In genomic region chr3:72177075-72178050, GRCh38 we compare ENCODE assay signal across 9 cellular contexts.
DNase-seq lines count a peak whose midpoint lies in the region; ATAC-seq and TF ChIP-seq lines count a peak whose summit lies in the region.
"Had no signal": no experiment of that assay in that cellular context is flagged by ENCODE, and none has a peak within 500 bp of the region (broad histone marks: within the 10 kb centered on the region; RNA-seq: fewer than 3 reads in every experiment).

No MANE protein-coding gene starts in this region.

- H3K4me1 ChIP-seq in Loucy (ENCODE audit: insufficient read depth, low read length, poor library complexity, severe bottlenecking) (peaks cover 22% of the 10 kb centered on the region), HAP-1 (no peaks in the 10 kb centered on the region)

- H3K36me3 ChIP-seq in Loucy (ENCODE audit: insufficient read depth, low read length) (no peaks in the 10 kb centered on the region), HAP-1 (replicated peaks) (no peaks in the 10 kb centered on the region)

- in situ Hi-C loops in HAP-1 (cut with MboI; ENCODE audit: low sequenced_read_pairs) = no loop called here
- in situ Hi-C loops in G401 (cut with HindIII; ENCODE audit: low sequenced_read_pairs) = no loop called here

- peaks cover 12 to 19% of the 10 kb centered on the region in 2 donors for H3K4me1 Mint-ChIP-seq in natural killer cell

- H3K9me3 Mint-ChIP-seq in natural killer cell = no peaks in the 10 kb centered on the region
- H3K9me3 Mint-ChIP-seq: neural crest cell had no signal

- H3K9me3 ChIP-seq in Loucy (ENCODE audit: insufficient read depth, low read depth, low read length) = no peaks in the 10 kb centered on the region
- H3K9me3 ChIP-seq in HAP-1 = no peaks in the 10 kb centered on the region

- peak overlapping the region; percentile 53 for H3K4me3 ChIP-seq in Loucy (ENCODE audit: low read length, poor library complexity, severe bottlenecking)
- no peak overlapping the region for H3K4me3 ChIP-seq in HAP-1

- intact Hi-C loops in natural killer cell (cut with micrococcal nuclease) = no loop called here

- H2AFZ ChIP-seq in Loucy (ENCODE audit: low read length) = no peak overlapping the region; the same call in 1 of the 2 replicates

- peak overlapping the region in 1 of 2 donors; percentile 50 for H3K27ac Mint-ChIP-seq in natural killer cell

- no peaks in the 10 kb centered on the region for H3K36me3 Mint-ChIP-seq in natural killer cell

- peak overlapping the region; percentile 55 for H3K4me2 ChIP-seq in Loucy (ENCODE audit: low read depth, low read length, poor library complexity, severe bottlenecking)

- peaks cover 32 to 49% of the 10 kb centered on the region in 2 donors for H3K27me3 Mint-ChIP-seq in natural killer cell (ENCODE audit: low read depth in 2 of 2)

- DNase-seq in EL = peak; percentile 53
- no peak for DNase-seq in natural killer cell
- no peak for DNase-seq in HAP-1 (ENCODE audit: low spot score in 2 of 2)
- no peak for DNase-seq in G401 (ENCODE audit: low spot score)

- H3K79me2 ChIP-seq in Loucy (ENCODE audit: insufficient read depth, low read length) = no peaks in the 10 kb centered on the region

- TF ChIP-seq CTCF in Loucy (conservative IDR thresholded peaks at IDR 0.05; ENCODE audit: low read length) (no peak), natural killer cell (IDR thresholded peaks at IDR 0.05) (no peak)

- H3F3A ChIP-seq in Loucy (ENCODE audit: low read depth) = no peaks in the 10 kb centered on the region

- H3K9ac ChIP-seq in Loucy (ENCODE audit: low read depth, low read length, poor library complexity, severe bottlenecking) = peak overlapping the region; percentile 31

- peak overlapping the region; percentile 38 for H3K4me3 Mint-ChIP-seq in natural killer cell
- H3K4me3 Mint-ChIP-seq: neural crest cell had no signal

- H3K27me3 ChIP-seq in Loucy (ENCODE audit: insufficient read depth, low read length, poor library complexity, severe bottlenecking) (no peaks in the 10 kb centered on the region), HAP-1 (ENCODE audit: low read depth) (peaks cover 10% of the 10 kb centered on the region)

- H3K27ac ChIP-seq in cingulate gyrus (ENCODE audit: low read depth, low read length) = peak overlapping the region; percentile 32

- no peaks in the 10 kb centered on the region for H3K9me2 ChIP-seq in Loucy (replicated peaks; ENCODE audit: low read depth, low read length)

- no peaks in the 10 kb centered on the region for H4K20me1 ChIP-seq in Loucy (ENCODE audit: insufficient read depth, low read length, poor library complexity, severe bottlenecking)

- peak; percentile 35 for ATAC-seq in GM19463 (IDR thresholded peaks at IDR 0.05; ENCODE audit: unreplicated experiment)
- peak; percentile 35 to 59 (median 38) for ATAC-seq in natural killer cell
- ATAC-seq in HG03469 (IDR thresholded peaks at IDR 0.05; ENCODE audit: unreplicated experiment) = no peak
